In the genomic region with DNA sequence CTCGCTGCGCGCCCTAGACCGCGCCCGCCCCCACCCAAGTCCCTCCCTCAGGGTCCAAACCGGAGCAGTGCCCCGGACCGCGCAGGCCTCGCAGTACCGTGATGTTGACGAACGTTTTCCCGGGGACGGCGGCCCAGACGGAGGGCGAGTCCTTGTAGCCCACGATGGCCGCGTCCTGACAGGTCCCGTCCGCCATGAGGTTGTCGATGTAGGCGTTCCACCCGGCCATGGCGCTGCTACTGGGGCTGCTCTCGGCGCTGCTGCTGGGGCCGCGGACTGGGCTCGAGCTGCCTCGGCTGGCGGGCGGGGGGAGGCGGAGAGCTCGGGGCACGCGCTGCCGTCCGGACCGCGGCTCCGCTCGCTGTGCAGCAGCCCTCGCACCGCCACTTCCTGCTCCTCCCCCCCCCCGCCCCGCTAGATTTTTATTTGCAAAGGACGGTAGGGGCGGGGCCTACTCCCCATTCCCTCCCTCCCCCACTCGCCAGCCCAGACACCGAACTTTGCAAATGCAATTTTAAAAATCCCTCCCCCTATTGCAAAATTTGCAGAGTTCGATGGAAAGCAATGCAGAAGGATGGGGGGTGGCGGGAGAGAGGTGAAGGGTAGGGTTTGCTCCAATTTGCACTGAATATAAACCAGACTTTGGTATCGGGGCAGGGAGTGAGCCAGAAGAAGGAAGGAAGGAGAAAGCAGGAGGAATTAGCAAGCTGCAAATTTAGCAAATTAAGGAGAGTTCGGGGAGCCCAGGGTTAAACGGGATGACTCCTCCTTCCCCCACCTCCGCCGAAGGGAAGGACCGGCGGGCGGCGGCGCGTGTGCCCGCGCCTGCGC, we compare ENCODE assay signal across 1 cellular context.
TF ChIP-seq lines count a peak whose summit lies in the region.

A gene (minus strand): TSS at position 365 of the 831 bp plus-strand sequence. CDS start 136 bp downstream, at position 229.

TF ChIP-seq in H1, 55 proteins besides CTCF, POLR2A, EP300 and RAD21:
- TF ChIP-seq NANOG (IDR thresholded peaks at IDR 0.05; ENCODE audit: insufficient read depth, low read depth, low read length, poor library complexity, severe bottlenecking) (no peak), HDAC2 (IDR thresholded peaks at IDR 0.05; ENCODE audit: borderline replicate concordance in 1 of 2, low read depth in 2 of 2, low read length in 2 of 2) (peak in 1 of 2 experiments; percentile 48; a peak in 2 of 4 replicates), POLR2AphosphoS5 (IDR thresholded peaks at IDR 0.05; ENCODE audit: low read depth, low read length) (peak; percentile 19; the same call in 1 of the 2 replicates), SP1 (IDR thresholded peaks at IDR 0.05; ENCODE audit: low read depth, low read length) (peak; percentile 15; the same call in 1 of the 2 replicates), PHF8 (conservative IDR thresholded peaks at IDR 0.05; ENCODE audit: low read depth, low read length) (peak; percentile 84), ZNF274 (IDR thresholded peaks at IDR 0.05; ENCODE audit: borderline replicate concordance, extremely low read depth, low read length) (no peak), CEBPB (IDR thresholded peaks at IDR 0.05; ENCODE audit: low read depth, low read length) (peak; percentile 67), KDM4A (IDR thresholded peaks at IDR 0.05; ENCODE audit: low read depth, low read length, severe bottlenecking) (no peak), SIN3A (conservative IDR thresholded peaks at IDR 0.05 in 1 of 2, IDR thresholded peaks at IDR 0.05 in 1 of 2; ENCODE audit: low read depth in 1 of 2, low read length in 2 of 2) (peak; percentile 56 to 83; a peak in 2 of 4 replicates), TAF7 (optimal IDR thresholded peaks at IDR 0.05; ENCODE audit: borderline replicate concordance, low read depth, low read length) (peak; percentile 80), TAF1 (IDR thresholded peaks at IDR 0.05; ENCODE audit: low read depth, low read length) (peak; percentile 67), ASH2L (IDR thresholded peaks at IDR 0.05; ENCODE audit: low read length) (peak; percentile 88), GTF2F1 (IDR thresholded peaks at IDR 0.05; ENCODE audit: borderline replicate concordance, low read depth, low read length) (no peak), NRF1 (IDR thresholded peaks at IDR 0.05; ENCODE audit: low read depth, low read length) (peak; percentile 67), KDM1A (IDR thresholded peaks at IDR 0.05; ENCODE audit: borderline replicate concordance, low read length) (no peak), BRCA1 (IDR thresholded peaks at IDR 0.05; ENCODE audit: low read depth, low read length) (no peak), BACH1 (IDR thresholded peaks at IDR 0.05; ENCODE audit: low read length) (no peak), TBP (IDR thresholded peaks at IDR 0.05; ENCODE audit: low read depth, low read length) (peak; percentile 16; the same call in 1 of the 2 replicates)
- TF ChIP-seq, protein P1, sequence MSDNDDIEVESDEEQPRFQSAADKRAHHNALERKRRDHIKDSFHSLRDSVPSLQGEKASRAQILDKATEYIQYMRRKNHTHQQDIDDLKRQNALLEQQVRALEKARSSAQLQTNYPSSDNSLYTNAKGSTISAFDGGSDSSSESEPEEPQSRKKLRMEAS (IDR thresholded peaks at IDR 0.05), result peak; percentile 15; the same call in 1 of the 2 replicates
